Comparison of ENCODE assay signal across 1 cellular context in genomic region chr3:156043832-156044633, GRCh38.
A peak's percentile ranks its signal among the peaks of the same experiment; 100 is the strongest.
TF ChIP-seq lines count a peak whose summit lies in the region.

No MANE protein-coding gene starts in this region.

TF ChIP-seq in K562, 482 proteins besides CTCF, POLR2A, EP300 and RAD21:
- TF ChIP-seq STAG1 (CRISPR knock-in tag; IDR thresholded peaks at IDR 0.05; ENCODE audit: borderline replicate concordance) (peak; percentile 62; the same call in 1 of the 2 replicates), ARNT (IDR thresholded peaks at IDR 0.05) (peak in 1 of 2 experiments; percentile 43; a peak in 2 of 4 replicates), DEAF1 (CRISPR knock-in tag; IDR thresholded peaks at IDR 0.05) (peak; percentile 63), ZNF384 (IDR thresholded peaks at IDR 0.05; ENCODE audit: low read depth, low read length) (peak; percentile 80), CC2D1A (IDR thresholded peaks at IDR 0.05) (peak; percentile 16; the same call in 1 of the 2 replicates), TEAD1 (CRISPR knock-in tag; IDR thresholded peaks at IDR 0.05) (0 out of 4 replicates have a peak, but pooled peaks of 1 of the 2 experiments have one; percentile 22), ZNF146 (CRISPR knock-in tag; IDR thresholded peaks at IDR 0.05; ENCODE audit: unreplicated experiment) (peak; percentile 65)
